8 cellular contexts compared by ENCODE assay signal in genomic region chr1:23980006-23980724, GRCh38. TPM values are rescaled to one million over a fixed set of nuclear protein-coding genes. Genes with fewer than 3 reads are reported as not detected.
A peak's percentile ranks its signal among the peaks of the same experiment; 100 is the strongest.
DNase-seq lines count a peak whose midpoint lies in the region; ATAC-seq and TF ChIP-seq lines count a peak whose summit lies in the region.

TSS of gene SRSF10 (minus strand) at chr1:23980327. CDS start at chr1:23980255, 72 bp downstream.

- ATAC-seq in HG02885 (IDR thresholded peaks at IDR 0.05; ENCODE audit: poor library complexity, unreplicated experiment) (peak; percentile 90), left cardiac atrium (peak; percentile 99 to 100)

- in situ Hi-C loops in GM13977 (cut with MboI; ENCODE audit: low pct_unique_long_range_greater_than_20kb, low sequenced_read_pairs, unreplicated experiment): no loop called here

- peaks cover 36% of the 10 kb centered on the region for H3K4me1 Mint-ChIP-seq in T-helper 1 cell treated with Interleukin-12 subunit alpha and Interleukin-12 subunit beta and Interleukin-4 antibody, amounts not matched to agents 30 μg/mL and 1 μg/mL, for 36 hours (ENCODE audit: low read depth)
- peaks cover 37% of the 10 kb centered on the region for H3K4me1 Mint-ChIP-seq in progenitor cell of endocrine pancreas (ENCODE audit: low read depth)

- no peaks in the 10 kb centered on the region for H3K27me3 Mint-ChIP-seq in T-helper 1 cell treated with Interleukin-12 subunit alpha and Interleukin-12 subunit beta and Interleukin-4 antibody, amounts not matched to agents 30 μg/mL and 1 μg/mL, for 36 hours (ENCODE audit: low read depth)
- H3K27me3 Mint-ChIP-seq in progenitor cell of endocrine pancreas: no peaks in the 10 kb centered on the region

- H3K36me3 Mint-ChIP-seq in T-helper 1 cell treated with Interleukin-12 subunit alpha and Interleukin-12 subunit beta and Interleukin-4 antibody, amounts not matched to agents 30 μg/mL and 1 μg/mL, for 36 hours (ENCODE audit: low read depth): peaks cover 27% of the 10 kb centered on the region
- H3K36me3 Mint-ChIP-seq in progenitor cell of endocrine pancreas (ENCODE audit: insufficient read depth): peaks cover 7% of the 10 kb centered on the region

- peak within 1 kb of the TSS; percentile 99 for H3K27ac Mint-ChIP-seq in T-helper 1 cell treated with Interleukin-12 subunit alpha and Interleukin-12 subunit beta and Interleukin-4 antibody, amounts not matched to agents 30 μg/mL and 1 μg/mL, for 36 hours
- H3K27ac Mint-ChIP-seq in progenitor cell of endocrine pancreas: peak within 1 kb of the TSS; percentile 99

- peak; percentile 32 for TF ChIP-seq CTCF in GM13977 (IDR thresholded peaks at IDR 0.05; ENCODE audit: extremely low read depth, insufficient read depth, missing control alignments)
- no peak for TF ChIP-seq CTCF in progenitor cell of endocrine pancreas (IDR thresholded peaks at IDR 0.05; ENCODE audit: unreplicated experiment)

- H3K9me3 Mint-ChIP-seq in T-helper 1 cell treated with Interleukin-12 subunit alpha and Interleukin-12 subunit beta and Interleukin-4 antibody, amounts not matched to agents 30 μg/mL and 1 μg/mL, for 36 hours: no peaks in the 10 kb centered on the region
- peaks cover 2% of the 10 kb centered on the region for H3K9me3 Mint-ChIP-seq in progenitor cell of endocrine pancreas (ENCODE audit: low read depth)

- peak within 1 kb of the TSS; percentile 94 for H3K4me3 Mint-ChIP-seq in T-helper 1 cell treated with Interleukin-12 subunit alpha and Interleukin-12 subunit beta and Interleukin-4 antibody, amounts not matched to agents 30 μg/mL and 1 μg/mL, for 36 hours
- H3K4me3 Mint-ChIP-seq in progenitor cell of endocrine pancreas (ENCODE audit: low read depth): peak within 1 kb of the TSS; percentile 97

- intact Hi-C loops in left cardiac atrium (cut with DNase I): no loop called here

- DNase-seq in GM13977 (ENCODE audit: low spot score) (peak; percentile 97), NCI-H1694 (lab: John Stamatoyannopoulos, UW) (peak; percentile 93), amniotic stem cell (lab: John Stamatoyannopoulos, UW) (peak; percentile 93), left cardiac atrium (peak; percentile 99), progenitor cell of endocrine pancreas (ENCODE audit: low spot score, unreplicated experiment) (peak; percentile 92), ureter (ENCODE audit: low spot score) (peak; percentile 99)

RNA-seq across cellular contexts. Expression of gene SRSF10, which starts in this region (rescaled TPM):
- total RNA-seq in left cardiac atrium (10 to 100 TPM; 49.5 to 59.3 TPM), progenitor cell of endocrine pancreas (215 and 220 TPM in 2 replicates), ureter (126 TPM)

Comparison
In these comparisons a context has a peak if more than half of its experiments do, and no peak if none do; other contexts are left out.
1. Peak in every context shown above with its lines: DNase-seq and ATAC-seq.